In the genomic region with DNA sequence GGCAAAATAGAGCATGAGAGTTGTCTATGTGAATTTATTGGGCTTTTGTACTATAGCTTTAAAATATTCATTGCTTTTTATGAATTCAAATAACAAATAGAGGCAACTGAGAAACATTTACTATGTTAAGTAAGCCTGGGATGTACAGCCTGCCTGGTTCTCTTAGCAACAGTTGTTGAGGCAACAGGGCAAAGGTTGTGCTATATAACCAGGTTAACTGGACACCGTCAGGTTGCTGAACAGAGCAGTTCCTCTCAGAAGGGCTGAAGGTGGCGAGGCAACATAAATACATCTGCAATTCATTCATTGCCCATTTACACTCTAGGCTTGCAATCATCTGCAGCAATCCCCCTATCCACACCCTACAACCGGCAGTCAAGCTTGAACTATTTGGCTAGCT, we compare ENCODE assay signal across 18 cellular contexts.
DNase-seq lines count a peak whose midpoint lies in the region; ATAC-seq, FAIRE-seq and TF ChIP-seq lines count a peak whose summit lies in the region.
"Had no signal": no experiment of that assay in that cellular context is flagged by ENCODE, and none has a peak within 500 bp of the region (broad histone marks: within the 10 kb centered on the region; RNA-seq: fewer than 3 reads in every experiment).

No MANE protein-coding gene starts in this region.

- TF ChIP-seq EP300 in HepG2 (IDR thresholded peaks at IDR 0.05; ENCODE audit: low read depth in 2 of 2, low read length in 2 of 2): no peak
- TF ChIP-seq EP300 in HepG2 (CRISPR knock-in tag; IDR thresholded peaks at IDR 0.05; ENCODE audit: borderline replicate concordance): no peak
- TF ChIP-seq EP300 in transverse colon (IDR thresholded peaks at IDR 0.05; ENCODE audit: low read depth): no peak

- FAIRE-seq in colon (lab: Jason Lieb, UNC) (peak; percentile 65), HepG2 (lab: Jason Lieb, UNC) (no peak)
- FAIRE-seq: GM12891 had no signal

- H3K36me3 ChIP-seq in HepG2 (replicated peaks in 1 of 2; ENCODE audit: control insufficient read depth in 1 of 2, insufficient read depth in 2 of 2, low read length in 2 of 2): no peaks in the 10 kb centered on the region
- H3K36me3 ChIP-seq in transverse colon: no peaks in the 10 kb centered on the region

- no peak for TF ChIP-seq RAD21 in HepG2 (CRISPR knock-in tag; IDR thresholded peaks at IDR 0.05)

- BruUV-seq in HepG2 (replicated peaks; lab: Mats Ljungman, UMichigan): no TSS peak

- no peak for TF ChIP-seq POLR2A in HepG2 (IDR thresholded peaks at IDR 0.05; ENCODE audit: insufficient read depth in 1 of 2, low read depth in 2 of 2, low read length in 2 of 2)
- TF ChIP-seq POLR2A in transverse colon (IDR thresholded peaks at IDR 0.05): no peak

- H3K9me3 ChIP-seq in HepG2 (ENCODE audit: low read length) (no peaks in the 10 kb centered on the region), transverse colon (no peaks in the 10 kb centered on the region)

- no peaks in the 10 kb centered on the region; a peak in 1 of 5 replicates for H3K27me3 ChIP-seq in HepG2 (ENCODE audit: control insufficient read depth in 1 of 2, insufficient read depth in 2 of 2, low read length in 2 of 2)
- no peaks in the 10 kb centered on the region for H3K27me3 ChIP-seq in transverse colon

- no peak overlapping the region for H3K9ac ChIP-seq in HepG2 (ENCODE audit: insufficient read depth, low read depth, low read length)

- peak; percentile 67 for DNase-seq in HuH-7 (ENCODE audit: low spot score)
- DNase-seq in HepG2 (ENCODE audit: low spot score): peak; percentile 12
- DNase-seq in transverse colon: peak; percentile 51
- DNase-seq in activated CD4-positive, alpha-beta T cell treated with anti-CD3 and anti-CD28 coated beads, Interleukin-2, amount 50 U/mL, for 1 hour: no peak
- no peak for DNase-seq in Kasumi-1 (lab: John Stamatoyannopoulos, UW)
- DNase-seq: CD4-positive, CD25-positive, alpha-beta regulatory T cell; COR-L47; DMS 273 treated with DMSO at 0.1 percent for 48 hours; KG1; NCI-H1105; NCI-H146; NCI-H2029; NCI-H345; NCI-H524; Right ventricle myocardium superior had no signal

- no peaks in the 10 kb centered on the region for H3K79me2 ChIP-seq in HepG2 (ENCODE audit: insufficient read depth, low read length)

- CTCF ChIA-PET in HepG2 (lab: Yijun Ruan, JAX; ENCODE audit: low intra/inter-chr PET ratio, low total read pairs): no interaction called here

- intact Hi-C loops in HepG2 (cut with micrococcal nuclease; ENCODE audit: unreplicated experiment) (no loop called here), transverse colon (cut with DNase I; ENCODE audit: low total_unique reads) (no loop called here)

- POLR2A ChIA-PET in HepG2 (lab: Yijun Ruan, JAX): no interaction called here

- no peaks in the 10 kb centered on the region for H4K20me1 ChIP-seq in HepG2 (ENCODE audit: insufficient read depth, low read length)

- TF ChIP-seq CTCF in HepG2 (CRISPR knock-in tag; IDR thresholded peaks at IDR 0.05): no peak
- no peak for TF ChIP-seq CTCF in transverse colon (IDR thresholded peaks at IDR 0.05)

- 7% methylated on average over 3 of the region's 3 CpGs for WGBS in HepG2 (ENCODE audit: low lambda C conversion rate)
- WGBS in transverse colon (ENCODE audit: low coverage in 1 of 2), 2 donors: 44% methylated on average over 3 of the region's 3 CpGs; no CpG with 5 or more reads in 1 of the 2 donors

- H3K4me2 ChIP-seq in HepG2 (ENCODE audit: low read depth, low read length): no peak overlapping the region

- peak; percentile 99 for ATAC-seq in HepG2
- ATAC-seq in GM18511 (IDR thresholded peaks at IDR 0.05; ENCODE audit: unreplicated experiment): no peak

- H3K4me1 ChIP-seq in HepG2 (ENCODE audit: insufficient read depth, low read length) (peaks cover 5% of the 10 kb centered on the region; the same call in 1 of the 2 replicates), transverse colon (peaks cover 0 to 11% (median 5%) of the 10 kb centered on the region in 4 donors)

- no peak overlapping the region for H3K27ac ChIP-seq in HepG2 (ENCODE audit: extremely low read length, insufficient read depth, low read length)
- peak overlapping the region in 1 of 4 donors; percentile 20 for H3K27ac ChIP-seq in transverse colon

- H3K4me3 ChIP-seq in HepG2 (replicated peaks in 1 of 3; ENCODE audit: insufficient read depth in 1 of 3, low read depth in 2 of 3, low read length in 3 of 3): no peak overlapping the region
- no peak overlapping the region for H3K4me3 ChIP-seq in transverse colon

- in situ Hi-C loops in HepG2 (cut with HindIII; ENCODE audit: extremely low pct_ligation_motif_present, low pct_unique_long_range_greater_than_20kb): no loop called here
- in situ Hi-C loops in transverse colon (cut with MboI; ENCODE audit: low pct_ligation_motif_present in 1 of 4, low pct_unique_long_range_greater_than_20kb in 1 of 4, low sequenced_read_pairs in 3 of 4): loop anchor here in 1 of 4 donors (25.0 kb wide), 1 partner anchor 583 kb away; no protein-coding TSS in a partner anchor

- H2AFZ ChIP-seq in HepG2 (ENCODE audit: low read length): no peak overlapping the region

TF ChIP-seq in HepG2, 621 proteins besides CTCF, POLR2A, EP300 and RAD21:
- peak; percentile 72 for TF ChIP-seq RFX3 (CRISPR knock-in tag; IDR thresholded peaks at IDR 0.05)
- TF ChIP-seq, protein P1, sequence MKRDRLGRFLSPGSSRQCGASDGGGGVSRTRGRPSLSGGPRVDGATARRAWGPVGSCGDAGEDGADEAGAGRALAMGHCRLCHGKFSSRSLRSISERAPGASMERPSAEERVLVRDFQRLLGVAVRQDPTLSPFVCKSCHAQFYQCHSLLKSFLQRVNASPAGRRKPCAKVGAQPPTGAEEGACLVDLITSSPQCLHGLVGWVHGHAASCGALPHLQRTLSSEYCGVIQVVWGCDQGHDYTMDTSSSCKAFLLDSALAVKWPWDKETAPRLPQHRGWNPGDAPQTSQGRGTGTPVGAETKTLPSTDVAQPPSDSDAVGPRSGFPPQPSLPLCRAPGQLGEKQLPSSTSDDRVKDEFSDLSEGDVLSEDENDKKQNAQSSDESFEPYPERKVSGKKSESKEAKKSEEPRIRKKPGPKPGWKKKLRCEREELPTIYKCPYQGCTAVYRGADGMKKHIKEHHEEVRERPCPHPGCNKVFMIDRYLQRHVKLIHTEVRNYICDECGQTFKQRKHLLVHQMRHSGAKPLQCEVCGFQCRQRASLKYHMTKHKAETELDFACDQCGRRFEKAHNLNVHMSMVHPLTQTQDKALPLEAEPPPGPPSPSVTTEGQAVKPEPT (CRISPR knock-in tag; IDR thresholded peaks at IDR 0.05; ENCODE audit: low read depth): no peak
- TF ChIP-seq HNF4A (CRISPR knock-in tag; IDR thresholded peaks at IDR 0.05): peak; percentile 39
- TF ChIP-seq CEBPB (IDR thresholded peaks at IDR 0.05; ENCODE audit: borderline replicate concordance, low read depth, low read length): peak; percentile 20; the same call in 1 of the 2 replicates
- peak; percentile 31; the same call in 1 of the 3 replicates for TF ChIP-seq MXI1 (IDR thresholded peaks at IDR 0.05; ENCODE audit: borderline replicate concordance, low read depth, low read length)
- TF ChIP-seq ZBTB8A (CRISPR knock-in tag; IDR thresholded peaks at IDR 0.05; ENCODE audit: borderline replicate concordance, low read depth): no peak
- no peak for TF ChIP-seq ZNF556 (CRISPR knock-in tag; IDR thresholded peaks at IDR 0.05; ENCODE audit: borderline replicate concordance)
- TF ChIP-seq HNF4G (IDR thresholded peaks at IDR 0.05; ENCODE audit: borderline replicate concordance, low read depth, low read length): peak; percentile 56; the same call in 1 of the 2 replicates
- TF ChIP-seq HNF4G (CRISPR knock-in tag; IDR thresholded peaks at IDR 0.05; ENCODE audit: borderline replicate concordance, low read depth): no peak
- peak; percentile 92 for TF ChIP-seq RFX5 (IDR thresholded peaks at IDR 0.05; ENCODE audit: low read depth, low read length)
- peak; percentile 78 for TF ChIP-seq RFX1 (IDR thresholded peaks at IDR 0.05)
- no peak for TF ChIP-seq ZNF75D (CRISPR knock-in tag; IDR thresholded peaks at IDR 0.05; ENCODE audit: borderline replicate concordance)
- TF ChIP-seq ATAD3A (CRISPR knock-in tag; IDR thresholded peaks at IDR 0.05): no peak
- TF ChIP-seq, protein P2, sequence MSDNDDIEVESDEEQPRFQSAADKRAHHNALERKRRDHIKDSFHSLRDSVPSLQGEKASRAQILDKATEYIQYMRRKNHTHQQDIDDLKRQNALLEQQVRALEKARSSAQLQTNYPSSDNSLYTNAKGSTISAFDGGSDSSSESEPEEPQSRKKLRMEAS (IDR thresholded peaks at IDR 0.05): no peak

Comparison
In these comparisons a context has a peak if more than half of its experiments do, and no peak if none do; other contexts are left out.
1. DNase-seq: peak in HuH-7 (single experiment), HepG2 (single experiment) and transverse colon (single experiment); none in activated CD4-positive, alpha-beta T cell treated with anti-CD3 and anti-CD28 coated beads, Interleukin-2, amount 50 U/mL, for 1 hour (single experiment) and Kasumi-1 (0 of 2).